ENCODE assay signal across 23 cellular contexts in the genomic region with DNA sequence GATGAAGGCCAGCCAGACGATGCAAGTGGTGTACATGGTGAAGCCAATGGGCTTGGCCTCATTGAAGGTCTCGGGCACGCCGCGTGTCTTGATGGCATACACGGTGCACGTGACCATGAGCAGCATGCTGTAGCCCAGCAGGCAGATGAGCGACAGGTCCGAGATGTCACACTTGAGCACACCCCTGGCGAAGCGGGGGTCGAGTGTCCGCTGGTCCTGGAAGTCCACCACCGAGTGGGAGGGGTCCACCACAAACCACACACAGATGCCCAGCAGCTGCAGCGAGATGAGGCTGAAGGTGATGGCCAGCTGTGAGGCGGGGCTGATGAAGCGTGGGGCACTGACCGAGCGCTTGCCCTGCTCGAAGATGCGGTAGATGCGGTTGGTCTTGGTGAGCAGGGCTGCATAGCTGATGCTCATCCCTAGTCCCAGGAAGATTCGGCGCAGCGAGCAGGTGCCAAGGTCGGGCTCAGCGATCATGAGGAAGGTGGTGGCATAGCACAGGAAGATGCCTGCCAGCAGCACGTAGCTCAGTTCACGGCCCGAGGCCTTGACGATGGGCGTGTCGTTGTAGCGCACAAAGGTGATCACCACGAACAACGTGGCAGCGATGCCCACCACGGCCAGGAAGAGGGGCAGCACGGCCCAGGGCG.
A peak's percentile ranks its signal among the peaks of the same experiment; 100 is the strongest.
DNase-seq lines count a peak whose midpoint lies in the region; ATAC-seq, FAIRE-seq and TF ChIP-seq lines count a peak whose summit lies in the region.
"Had no signal": no experiment of that assay in that cellular context is flagged by ENCODE, and none has a peak within 500 bp of the region (broad histone marks: within the 10 kb centered on the region; RNA-seq: fewer than 3 reads in every experiment).

No MANE protein-coding gene starts in this region.

- H3K79me2 ChIP-seq in GM12878 (ENCODE audit: control insufficient read depth, insufficient read depth, low read length) = no peaks in the 10 kb centered on the region
- H3K79me2 ChIP-seq in H1 (ENCODE audit: control insufficient read depth in 1 of 2, insufficient read depth in 2 of 2, low read length in 2 of 2) = no peaks in the 10 kb centered on the region; a peak in 1 of 4 replicates
- H3K79me2 ChIP-seq in trophoblast cell (ENCODE audit: control insufficient read depth, insufficient read depth, low read length, poor library complexity) = no peaks in the 10 kb centered on the region

- H3K9me3 ChIP-seq in HEK293 (ENCODE audit: control insufficient read depth, insufficient read depth, low read depth, low read length) (no peaks in the 10 kb centered on the region), GM12878 (replicated peaks; ENCODE audit: control insufficient read depth, insufficient read depth, low read length) (no peaks in the 10 kb centered on the region), H1 (ENCODE audit: insufficient read depth in 2 of 2, low read depth in 1 of 2, low read length in 1 of 2) (no peaks in the 10 kb centered on the region), trophoblast cell (ENCODE audit: insufficient read depth, low read depth, low read length) (no peaks in the 10 kb centered on the region)
- H3K9me3 ChIP-seq: A549; BLaER1 treated with 17β-estradiol and CSF1 and Interleukin-3, amounts not matched to agents 10 nM and 100 nM; Caco-2 had no signal

- no peak for DNase-seq in GM12878 (ENCODE audit: low read depth, low spot score)
- DNase-seq in H1 (ENCODE audit: low read depth in 1 of 2, low spot score in 2 of 2) = no peak
- DNase-seq in trophoblast cell = no peak
- DNase-seq in DMS153 (lab: John Stamatoyannopoulos, UW) = no peak
- DNase-seq in DMS79 (lab: John Stamatoyannopoulos, UW) = no peak
- DNase-seq in effector CD8-positive, alpha-beta T cell (lab: John Stamatoyannopoulos, UW) = no peak
- DNase-seq: AML-193; Caco-2; Calu3; CD4-positive, alpha-beta T cell; CD8-positive, alpha-beta T cell; DMS 273 treated with DMSO at 0.1 percent for 48 hours; DND-41; EL; GDM1 had no signal

- 68% methylated on average over 40 of the region's 40 CpGs for WGBS in GM12878 (ENCODE audit: insufficient coverage, insufficient replicate concordance, low lambda C conversion rate, missing lambda C conversion rate)
- WGBS in H1 (ENCODE audit: extremely low coverage in 1 of 2, insufficient coverage in 1 of 2, insufficient read length in 1 of 2, insufficient replicate concordance in 2 of 2, low coverage in 1 of 2, low lambda C conversion rate in 2 of 2, missing lambda C conversion rate in 1 of 2), 2 experiments = 88% methylated on average over 40 of the region's 40 CpGs; no CpG with 5 or more reads in 1 of the 2 experiments
- WGBS in trophoblast cell (ENCODE audit: extremely low coverage, insufficient coverage, insufficient read length) = no CpG with 5 or more reads among the region's 40 CpGs

- H4K91ac ChIP-seq in H1 (replicated peaks; ENCODE audit: insufficient read length, low read length) (peak overlapping the region; percentile 41), trophoblast cell (ENCODE audit: low read depth, low read length) (no peak overlapping the region)

- H4K20me1 ChIP-seq in GM12878 (ENCODE audit: control insufficient read depth, insufficient read depth) = no peaks in the 10 kb centered on the region
- peaks cover 0 to 6% of the 10 kb centered on the region in 2 experiments for H4K20me1 ChIP-seq in H1 (replicated peaks in 1 of 2; ENCODE audit: control insufficient read depth in 1 of 2, insufficient read depth in 2 of 2, low read length in 2 of 2)

- H2BK5ac ChIP-seq in H1 (ENCODE audit: low read depth, low read length) (0 out of 2 replicates have a peak overlapping the region, but pooled peaks have one; percentile 60), trophoblast cell (ENCODE audit: low read depth, low read length, poor library complexity) (no peak overlapping the region)

- no peak overlapping the region for H3K56ac ChIP-seq in H1 (replicated peaks; ENCODE audit: insufficient read length, low read depth, low read length)

- H3K27me3 ChIP-seq in GM12878 (replicated peaks in 1 of 2; ENCODE audit: control insufficient read depth in 2 of 2, insufficient read depth in 2 of 2, low read length in 1 of 2) (no peaks in the 10 kb centered on the region; a peak in 1 of 4 replicates), H1 (replicated peaks in 1 of 4; ENCODE audit: control insufficient read depth in 3 of 4, extremely low read depth in 1 of 4, insufficient read depth in 3 of 4, low read length in 3 of 4) (no peaks in the 10 kb centered on the region), trophoblast cell (ENCODE audit: insufficient read depth, low read length) (no peaks in the 10 kb centered on the region)
- H3K27me3 ChIP-seq: BLaER1 treated with 17β-estradiol and CSF1 and Interleukin-3, amounts not matched to agents 10 nM and 100 nM had no signal

- H3K36me3 ChIP-seq in HEK293 (ENCODE audit: control insufficient read depth in 2 of 2, insufficient read depth in 1 of 2, low read length in 2 of 2) (no peaks in the 10 kb centered on the region), GM12878 (ENCODE audit: control insufficient read depth in 2 of 2, insufficient read depth in 2 of 2, low read length in 1 of 2) (no peaks in the 10 kb centered on the region), H1 (ENCODE audit: control insufficient read depth in 2 of 4, insufficient read depth in 4 of 4, low read length in 3 of 4) (no peaks in the 10 kb centered on the region; a peak in 1 of 8 replicates), trophoblast cell (ENCODE audit: control insufficient read depth in 1 of 2, insufficient read depth in 2 of 2, low read length in 2 of 2) (no peaks in the 10 kb centered on the region)
- H3K36me3 ChIP-seq: BLaER1 treated with 17β-estradiol and CSF1 and Interleukin-3, amounts not matched to agents 10 nM and 100 nM had no signal

- H2AFZ ChIP-seq in GM12878 (ENCODE audit: control insufficient read depth, low read depth, low read length) = no peak overlapping the region
- H2AFZ ChIP-seq in H1 (ENCODE audit: low read length) = no peak overlapping the region
- H2AFZ ChIP-seq in trophoblast cell (ENCODE audit: insufficient read depth, low read length, poor library complexity) = no peak overlapping the region

- FAIRE-seq in GM12878 (lab: Jason Lieb, UNC) (no peak), H1 (lab: Jason Lieb, UNC) (no peak)
- FAIRE-seq: A549, GM12891, GM19239 had no signal

- POLR2A ChIA-PET in HEK293 (lab: Yijun Ruan, JAX) (no interaction called here), GM12878 (lab: Charles Lee) (no interaction called here), H1 (lab: Charles Lee; ENCODE audit: partially characterized antibody) (no interaction called here)

- no peak overlapping the region for H4K5ac ChIP-seq in H1 (ENCODE audit: insufficient read length, low read depth, low read length)

- in situ Hi-C loops in GM12878 (cut with MboI) = no loop called here

- H3K14ac ChIP-seq in H1 (ENCODE audit: insufficient read length) = no peak overlapping the region
- H3K14ac ChIP-seq in trophoblast cell (ENCODE audit: low read length) = no peak overlapping the region

- SMC1A ChIA-PET in GM12878 (lab: Charles Lee; ENCODE audit: uncharacterized antibody, unreplicated experiment) = no interaction called here

- H3K18ac ChIP-seq in H1 (ENCODE audit: extremely low read depth, low read length) (no peak overlapping the region), trophoblast cell (ENCODE audit: low read length) (no peak overlapping the region)

- H3K9ac ChIP-seq in GM12878 (ENCODE audit: control insufficient read depth, insufficient read depth, low read length) = no peak overlapping the region
- no peak overlapping the region for H3K9ac ChIP-seq in H1 (replicated peaks in 1 of 4; ENCODE audit: extremely low read depth in 1 of 4, low read depth in 3 of 4, low read length in 3 of 4)
- H3K9ac ChIP-seq in trophoblast cell (ENCODE audit: low read length) = no peak overlapping the region
- H3K9ac ChIP-seq: BLaER1 treated with 17β-estradiol and CSF1 and Interleukin-3, amounts not matched to agents 10 nM and 100 nM had no signal

- H2BK20ac ChIP-seq in H1 (ENCODE audit: low read length) = no peak overlapping the region

- no peak for ATAC-seq in GM12878
- no peak for ATAC-seq in HG03196 (IDR thresholded peaks at IDR 0.05; ENCODE audit: unreplicated experiment)
- ATAC-seq: A549; CD8-positive, alpha-beta T cell had no signal

- intact Hi-C loops in GM12878 (cut with micrococcal nuclease; ENCODE audit: unreplicated experiment) = no loop called here

- RAD21 ChIA-PET in GM12878 (lab: Charles Lee; ENCODE audit: unreplicated experiment) = interaction anchor here (0.7 kb wide), 1 partner anchor 248 kb away, joined by 3 read pairs; no protein-coding TSS in a partner anchor

- no peak overlapping the region for H4K12ac ChIP-seq in trophoblast cell (ENCODE audit: low read depth, low read length)

- TF ChIP-seq RAD21 in GM12878 (IDR thresholded peaks at IDR 0.05; ENCODE audit: insufficient read depth, low read depth, low read length) = no peak
- no peak for TF ChIP-seq RAD21 in H1 (IDR thresholded peaks at IDR 0.05 in 1 of 2, conservative IDR thresholded peaks at IDR 0.05 in 1 of 2; ENCODE audit: low read depth in 2 of 2, low read length in 2 of 2)

- CTCF ChIA-PET in HEK293 (lab: Yijun Ruan, JAX) (interaction anchor here (0.6 to 3.2 kb wide), 4 partner anchors 8 to 264 kb away, joined by 3 to 14 read pairs (median 10); no protein-coding TSS in a partner anchor), GM12878 (lab: Yijun Ruan, JAX) (interaction anchor here (4.2 kb wide), 1 partner anchor 9 kb away, joined by 12 read pairs; no protein-coding TSS in a partner anchor), H1 (lab: Charles Lee; ENCODE audit: partially characterized antibody) (interaction anchor here (0.7 to 2.8 kb wide), 8 partner anchors 10 to 77 kb away, joined by 3 to 19 read pairs (median 4); no protein-coding TSS in a partner anchor)

- no peak overlapping the region for H3K4me3 ChIP-seq in HEK293 (ENCODE audit: low read depth, low read length)
- H3K4me3 ChIP-seq in GM12878 = no peak overlapping the region
- no peak overlapping the region for H3K4me3 ChIP-seq in H1 (ENCODE audit: extremely low read depth in 1 of 4, insufficient read depth in 2 of 4, low read depth in 3 of 4, low read length in 4 of 4)
- H3K4me3 ChIP-seq in trophoblast cell (ENCODE audit: low read depth, low read length) = peak overlapping the region; percentile 10
- H3K4me3 ChIP-seq: A549; BLaER1 treated with 17β-estradiol and CSF1 and Interleukin-3, amounts not matched to agents 10 nM and 100 nM had no signal

- H3K4me2 ChIP-seq in GM12878 (ENCODE audit: control insufficient read depth, insufficient read depth) (no peak overlapping the region), H1 (ENCODE audit: insufficient read depth in 1 of 2, low read depth in 2 of 2, low read length in 2 of 2) (no peak overlapping the region), trophoblast cell (ENCODE audit: low read length) (no peak overlapping the region)
- H3K4me2 ChIP-seq: A549; BLaER1 treated with 17β-estradiol and CSF1 and Interleukin-3, amounts not matched to agents 10 nM and 100 nM had no signal

- H3K4ac ChIP-seq in H1 (replicated peaks; ENCODE audit: insufficient read length, low read depth, low read length) (no peak overlapping the region), trophoblast cell (ENCODE audit: low read depth, low read length) (no peak overlapping the region)

- TF ChIP-seq CTCF in HEK293 (tag by site-specific recombination; IDR thresholded peaks at IDR 0.05) = no peak
- no peak for TF ChIP-seq CTCF in GM12878 (IDR thresholded peaks at IDR 0.05 in 2 of 3, conservative IDR thresholded peaks at IDR 0.05 in 1 of 3; ENCODE audit: control insufficient read depth in 2 of 3, extremely low read depth in 1 of 3, insufficient read depth in 1 of 3, low read depth in 3 of 3, low read length in 3 of 3)
- no peak for TF ChIP-seq CTCF in H1 (IDR thresholded peaks at IDR 0.05; ENCODE audit: control extremely low read depth in 1 of 3, insufficient read depth in 1 of 3, low read depth in 1 of 3, low read length in 3 of 3)

- H3K23ac ChIP-seq in H1 (ENCODE audit: insufficient read length) (no peak overlapping the region), trophoblast cell (ENCODE audit: low read length) (no peak overlapping the region)

- H3K4me1 ChIP-seq in HEK293 (ENCODE audit: control insufficient read depth, insufficient read depth, low read length) = no peaks in the 10 kb centered on the region
- peaks cover 19% of the 10 kb centered on the region for H3K4me1 ChIP-seq in GM12878 (ENCODE audit: control insufficient read depth, insufficient read depth, low read length)
- peaks cover 0 to 6% (median 0%) of the 10 kb centered on the region in 4 experiments; a peak in 1 of 7 replicates for H3K4me1 ChIP-seq in H1 (replicated peaks in 1 of 4; ENCODE audit: control insufficient read depth in 3 of 4, insufficient read depth in 4 of 4, low read length in 3 of 4)
- H3K4me1 ChIP-seq in trophoblast cell (ENCODE audit: control insufficient read depth in 1 of 2, insufficient read depth in 2 of 2, low read length in 2 of 2) = no peaks in the 10 kb centered on the region
- H3K4me1 ChIP-seq: A549, Caco-2 had no signal

- H3K79me1 ChIP-seq in H1 (ENCODE audit: low read depth, low read length) (peaks cover 5% of the 10 kb centered on the region), trophoblast cell (ENCODE audit: low read length) (no peaks in the 10 kb centered on the region)

- H3K23me2 ChIP-seq in H1 (ENCODE audit: low read depth, low read length) = no peaks in the 10 kb centered on the region

- H4K8ac ChIP-seq in H1 (ENCODE audit: extremely low read depth, insufficient read depth, low read length) (no peak overlapping the region), trophoblast cell (ENCODE audit: low read depth, low read length) (no peak overlapping the region)

- H2BK15ac ChIP-seq in H1 (ENCODE audit: low read length) = no peak overlapping the region

- H2BK120ac ChIP-seq in H1 (replicated peaks; ENCODE audit: low read depth, low read length) (no peak overlapping the region), trophoblast cell (ENCODE audit: insufficient read depth, low read length, poor library complexity) (no peak overlapping the region)

- H2AK5ac ChIP-seq in H1 (ENCODE audit: low read depth, low read length) (no peak overlapping the region), trophoblast cell (ENCODE audit: low read length) (no peak overlapping the region)

- TF ChIP-seq POLR2A in GM12878 (IDR thresholded peaks at IDR 0.05; ENCODE audit: low read depth, low read length) (no peak), H1 (IDR thresholded peaks at IDR 0.05; ENCODE audit: control extremely low read depth in 1 of 2, low read depth in 2 of 2, low read length in 2 of 2) (no peak)

- BruUV-seq in GM12878 (replicated peaks; lab: Mats Ljungman, UMichigan) = no TSS peak

- no peak overlapping the region for H3K27ac ChIP-seq in HEK293 (ENCODE audit: extremely low read depth, low read depth, low read length)
- H3K27ac ChIP-seq in GM12878 (ENCODE audit: control insufficient read depth, insufficient read depth) = no peak overlapping the region
- H3K27ac ChIP-seq in H1 (ENCODE audit: low read depth, low read length) = no peak overlapping the region
- no peak overlapping the region for H3K27ac ChIP-seq in trophoblast cell (ENCODE audit: low read depth, low read length)
- H3K27ac ChIP-seq: 22Rv1; A549; BLaER1 treated with 17β-estradiol and CSF1 and Interleukin-3, amounts not matched to agents 10 nM and 100 nM; C4-2B had no signal

- TF ChIP-seq EP300 in GM12878 (IDR thresholded peaks at IDR 0.05; ENCODE audit: borderline replicate concordance in 1 of 2, control insufficient read depth in 1 of 2, low read depth in 2 of 2, low read length in 2 of 2) (no peak), H1 (IDR thresholded peaks at IDR 0.05; ENCODE audit: borderline replicate concordance in 1 of 2, low read depth in 2 of 2, low read length in 2 of 2) (no peak)

- H2BK12ac ChIP-seq in H1 (ENCODE audit: low read depth, low read length) (no peak overlapping the region), trophoblast cell (ENCODE audit: low read length) (no peak overlapping the region)
